21 cellular contexts compared by ENCODE assay signal in genomic region chrX:123753656-123754350, GRCh38.
"Had no signal": no experiment of that assay in that cellular context is flagged by ENCODE, and none has a peak within 500 bp of the region (broad histone marks: within the 10 kb centered on the region; RNA-seq: fewer than 3 reads in every experiment).

No MANE protein-coding gene starts in this region.

- ATAC-seq: gastrocnemius medialis; natural killer cell treated with Interleukin-12 subunit alpha and Interleukin-12 subunit beta and Interleukin-15 and Interleukin-18, amount 100 ng/mL, for 72 hours; WTC11 had no signal

- H3K27me3 ChIP-seq: colonic mucosa, esophagus muscularis mucosa, gastrocnemius medialis, ovary, right atrium auricular region, spleen, upper lobe of left lung had no signal

- H3K36me3 ChIP-seq: colonic mucosa, esophagus muscularis mucosa, gastrocnemius medialis, ovary, prostate gland, right atrium auricular region, spleen, thoracic aorta, upper lobe of left lung had no signal

- H3K27ac ChIP-seq: colonic mucosa, dorsolateral prefrontal cortex, esophagus muscularis mucosa, gastrocnemius medialis, ovary, prostate gland, right atrium auricular region, spleen, thoracic aorta had no signal

- H3K9me3 ChIP-seq: colonic mucosa, esophagus muscularis mucosa, gastrocnemius medialis, ovary, prostate gland, right atrium auricular region, thoracic aorta, upper lobe of left lung had no signal

- H3K4me1 ChIP-seq: colonic mucosa, gastrocnemius medialis, prostate gland, right atrium auricular region, spleen, upper lobe of left lung had no signal

- H3K4me3 ChIP-seq: colonic mucosa, dorsolateral prefrontal cortex, esophagus muscularis mucosa, gastrocnemius medialis, ovary, prostate gland, right atrium auricular region, spleen, thoracic aorta, upper lobe of left lung had no signal

- DNase-seq: activated CD8-positive, alpha-beta memory T cell treated with anti-CD3 and anti-CD28 coated beads for 24 hours; activated CD8-positive, alpha-beta memory T cell treated with anti-CD3 and anti-CD28 coated beads, Interleukin-2, amount 50 U/mL, for 4 hours; activated naive CD4-positive, alpha-beta T cell treated with anti-CD3 and anti-CD28 coated beads for 36 hours; activated T-cell treated with anti-CD3 and anti-CD28 coated beads, Interleukin-2, amount 50 U/mL, for 24 hours; amygdala; colonic mucosa; dorsolateral prefrontal cortex; gastrocnemius medialis; hippocampal formation; kidney glomerular epithelial cell; ovary; spleen; stimulated activated CD4-positive, alpha-beta T cell treated with anti-CD3 and anti-CD28 coated beads, Interleukin-4, amount 100 ng/mL, for 24 hours; stimulated activated naive CD4-positive, alpha-beta T cell treated with Interleukin-2 at 50 U/mL for 16 hours had no signal
